In the genomic region with DNA sequence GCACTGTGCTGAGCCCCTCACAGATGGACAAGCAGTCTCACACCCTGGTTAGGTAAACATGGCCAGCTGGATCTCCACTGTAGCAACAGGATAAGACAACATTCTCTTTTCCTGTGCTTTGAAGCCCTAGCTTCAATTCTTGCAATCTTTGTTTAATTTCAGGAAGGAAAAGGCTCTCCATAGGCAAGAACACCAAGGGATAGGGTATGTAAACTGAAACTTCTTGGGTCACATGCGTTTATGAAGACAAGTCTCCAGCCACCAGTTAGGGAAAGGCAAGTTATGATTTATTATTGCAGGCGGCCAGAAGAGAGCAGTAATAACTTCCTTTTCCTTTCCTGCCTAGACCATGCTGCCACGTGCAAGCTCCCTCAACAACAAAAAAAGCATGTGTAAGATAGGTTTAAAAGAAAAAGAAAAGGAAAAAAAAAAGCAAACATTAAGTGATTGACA, we compare ENCODE assay signal across 14 cellular contexts. TPM values are rescaled to one million over a fixed set of nuclear protein-coding genes. Genes with fewer than 3 reads are reported as not detected.
DNase-seq lines count a peak whose midpoint lies in the region; ATAC-seq and TF ChIP-seq lines count a peak whose summit lies in the region.
"Had no signal": no experiment of that assay in that cellular context is flagged by ENCODE, and none has a peak within 500 bp of the region (broad histone marks: within the 10 kb centered on the region; RNA-seq: fewer than 3 reads in every experiment).

No MANE protein-coding gene starts in this region.

- intact Hi-C loops in upper lobe of right lung (cut with DNase I): loop anchor here (10.0 kb wide), 2 partner anchors 177 to 207 kb away; a partner anchor contains a TSS

- H3K27ac ChIP-seq in upper lobe of right lung (no peak overlapping the region), substantia nigra (ENCODE audit: low read depth, low read length, poor library complexity, severe bottlenecking) (no peak overlapping the region)
- H3K27ac ChIP-seq: breast epithelium, right atrium auricular region, tibial artery had no signal

- peak; percentile 19 for DNase-seq in SIG-M5 treated with dmso at 0.1 percent for 504 hours (lab: John Stamatoyannopoulos, UW; ENCODE audit: unreplicated experiment)
- no peak for DNase-seq in SIG-M5 (lab: John Stamatoyannopoulos, UW)
- peak; percentile 53 for DNase-seq in NOMO-1 treated with dmso at 0.1 percent for 144 hours (lab: John Stamatoyannopoulos, UW; ENCODE audit: unreplicated experiment)
- DNase-seq in fibroblast of peridontal ligament (ENCODE audit: extremely low read depth): peak; percentile 6
- no peak for DNase-seq in upper lobe of right lung
- DNase-seq in stimulated activated naive CD4-positive, alpha-beta T cell (lab: John Stamatoyannopoulos, UW): no peak
- DNase-seq in substantia nigra (lab: John Stamatoyannopoulos, UW): no peak
- no peak for DNase-seq in GM03348 (ENCODE audit: low spot score)
- DNase-seq: activated CD4-positive, CD25-positive, alpha-beta regulatory T cell treated with anti-CD3 and anti-CD28 coated beads, Interleukin-2, amount 50 U/mL, for 72 hours; erythroblast; NCI-H1105 treated with DMSO at 0.1 percent for 48 hours; tibial artery had no signal

- H3K27me3 ChIP-seq in upper lobe of right lung: no peaks in the 10 kb centered on the region
- H3K27me3 ChIP-seq: breast epithelium, right atrium auricular region, tibial artery had no signal

- peak; percentile 10 for TF ChIP-seq CTCF in upper lobe of right lung (IDR thresholded peaks at IDR 0.05)

- H3K4me3 ChIP-seq in upper lobe of right lung: no peak overlapping the region
- H3K4me3 ChIP-seq: breast epithelium, right atrium auricular region, tibial artery had no signal

- peak; percentile 66 for ATAC-seq in upper lobe of right lung

- no peaks in the 10 kb centered on the region for H3K9me3 ChIP-seq in upper lobe of right lung
- H3K9me3 ChIP-seq: breast epithelium, right atrium auricular region, tibial artery had no signal

- H3K4me1 ChIP-seq in upper lobe of right lung: peaks cover 5% of the 10 kb centered on the region
- H3K4me1 ChIP-seq: breast epithelium, right atrium auricular region, tibial artery had no signal

- no peaks in the 10 kb centered on the region for H3K36me3 ChIP-seq in upper lobe of right lung
- H3K36me3 ChIP-seq: breast epithelium, right atrium auricular region had no signal

RNA-seq across cellular contexts. Expression of a gene that starts 50.1 kb away (rescaled TPM):
- 1.6 TPM for total RNA-seq in upper lobe of right lung

Comparison
In these comparisons a context has a peak if more than half of its experiments do, and no peak if none do; other contexts are left out.
1. DNase-seq: peak in SIG-M5 treated with dmso at 0.1 percent for 504 hours (single experiment), NOMO-1 treated with dmso at 0.1 percent for 144 hours (single experiment) and fibroblast of peridontal ligament (single experiment); none in SIG-M5 (single experiment), upper lobe of right lung (single experiment), stimulated activated naive CD4-positive, alpha-beta T cell (0 of 6), substantia nigra (0 of 49) and GM03348 (single experiment).